ENCODE assay signal across 14 cellular contexts in genomic region chr10:126663880-126664279, GRCh38. TPM values are rescaled to one million over a fixed set of nuclear protein-coding genes. Genes with fewer than 3 reads are reported as not detected.
DNase-seq lines count a peak whose midpoint lies in the region; ATAC-seq lines count a peak whose summit lies in the region.
"Had no signal": no experiment of that assay in that cellular context is flagged by ENCODE, and none has a peak within 500 bp of the region (broad histone marks: within the 10 kb centered on the region; RNA-seq: fewer than 3 reads in every experiment).

No MANE protein-coding gene starts in this region.

- ATAC-seq in Right ventricle myocardium inferior, result peak; percentile 71
- ATAC-seq in activated CD8-positive, alpha-beta T cell treated with anti-CD3 and anti-CD28 coated beads, Interleukin-2, amount 10 ng/mL, durations not matched to agents 7 days and 5 days, result no peak
- no peak for ATAC-seq in GM18502 (IDR thresholded peaks at IDR 0.05; ENCODE audit: poor library complexity, unreplicated experiment)

- H3K9ac ChIP-seq in adipocyte (ENCODE audit: low read length), result peak overlapping the region; percentile 7

- no peaks in the 10 kb centered on the region for H3K36me3 Mint-ChIP-seq in stimulated activated naive CD8-positive, alpha-beta T cell treated with anti-CD3 and anti-CD28 coated beads, Interleukin-15, Interleukin-2, amounts not matched to agents 100 ng/mL and 50 ng/mL, for 24 hours (ENCODE audit: low read depth)
- no peaks in the 10 kb centered on the region for H3K36me3 Mint-ChIP-seq in activated CD8-positive, alpha-beta T cell treated with anti-CD3 and anti-CD28 coated beads, Interleukin-2, amount 10 ng/mL, durations not matched to agents 7 days and 5 days (ENCODE audit: low read depth)
- H3K36me3 Mint-ChIP-seq: type B pancreatic cell had no signal

- intact Hi-C loops in Right ventricle myocardium inferior (cut with DNase I), result no loop called here

- peaks cover 12% of the 10 kb centered on the region for H3K27me3 Mint-ChIP-seq in stimulated activated naive CD8-positive, alpha-beta T cell treated with anti-CD3 and anti-CD28 coated beads, Interleukin-15, Interleukin-2, amounts not matched to agents 100 ng/mL and 50 ng/mL, for 24 hours
- H3K27me3 Mint-ChIP-seq in activated CD8-positive, alpha-beta T cell treated with anti-CD3 and anti-CD28 coated beads, Interleukin-2, amount 10 ng/mL, durations not matched to agents 7 days and 5 days (ENCODE audit: low read depth), result no peaks in the 10 kb centered on the region
- H3K27me3 Mint-ChIP-seq: type B pancreatic cell had no signal

- no peaks in the 10 kb centered on the region for H3K9me3 ChIP-seq in adipocyte (ENCODE audit: control insufficient read depth, low read length)

- peak overlapping the region; percentile 47 for H3K27ac Mint-ChIP-seq in stimulated activated naive CD8-positive, alpha-beta T cell treated with anti-CD3 and anti-CD28 coated beads, Interleukin-15, Interleukin-2, amounts not matched to agents 100 ng/mL and 50 ng/mL, for 24 hours
- no peak overlapping the region for H3K27ac Mint-ChIP-seq in activated CD8-positive, alpha-beta T cell treated with anti-CD3 and anti-CD28 coated beads, Interleukin-2, amount 10 ng/mL, durations not matched to agents 7 days and 5 days
- H3K27ac Mint-ChIP-seq: type B pancreatic cell had no signal

- H3K36me3 ChIP-seq in adipocyte (ENCODE audit: control insufficient read depth, insufficient read depth, low read length, severe bottlenecking), result no peaks in the 10 kb centered on the region

- H3K4me1 Mint-ChIP-seq in stimulated activated naive CD8-positive, alpha-beta T cell treated with anti-CD3 and anti-CD28 coated beads, Interleukin-15, Interleukin-2, amounts not matched to agents 100 ng/mL and 50 ng/mL, for 24 hours (ENCODE audit: low read depth), result peaks cover 20% of the 10 kb centered on the region
- no peaks in the 10 kb centered on the region for H3K4me1 Mint-ChIP-seq in activated CD8-positive, alpha-beta T cell treated with anti-CD3 and anti-CD28 coated beads, Interleukin-2, amount 10 ng/mL, durations not matched to agents 7 days and 5 days (ENCODE audit: low read depth)

- DNase-seq in H4 (ENCODE audit: low spot score) (peak; percentile 81), adipocyte (ENCODE audit: low read depth) (no peak), Right ventricle myocardium inferior (ENCODE audit: missing footprints) (no peak), NCI-H2029 (lab: John Stamatoyannopoulos, UW) (no peak)
- DNase-seq in stimulated activated CD4-positive, alpha-beta T cell treated with anti-CD3 and anti-CD28 coated beads, Interleukin-2, amount 100 ng/mL, for 48 hours, result no peak
- DNase-seq in activated CD8-positive, alpha-beta T cell treated with anti-CD3 and anti-CD28 coated beads, Interleukin-2, amount 10 ng/mL, durations not matched to agents 7 days and 5 days, result no peak
- DNase-seq: DMS79 had no signal

- H3K27me3 ChIP-seq in adipocyte (replicated peaks; ENCODE audit: control insufficient read depth, insufficient read depth, low read length), result no peaks in the 10 kb centered on the region

- no peak overlapping the region for H3K4me3 Mint-ChIP-seq in stimulated activated naive CD8-positive, alpha-beta T cell treated with anti-CD3 and anti-CD28 coated beads, Interleukin-15, Interleukin-2, amounts not matched to agents 100 ng/mL and 50 ng/mL, for 24 hours
- H3K4me3 Mint-ChIP-seq in activated CD8-positive, alpha-beta T cell treated with anti-CD3 and anti-CD28 coated beads, Interleukin-2, amount 10 ng/mL, durations not matched to agents 7 days and 5 days, result no peak overlapping the region
- H3K4me3 Mint-ChIP-seq: type B pancreatic cell had no signal

- no peaks in the 10 kb centered on the region for H3K9me3 Mint-ChIP-seq in stimulated activated naive CD8-positive, alpha-beta T cell treated with anti-CD3 and anti-CD28 coated beads, Interleukin-15, Interleukin-2, amounts not matched to agents 100 ng/mL and 50 ng/mL, for 24 hours
- H3K9me3 Mint-ChIP-seq in activated CD8-positive, alpha-beta T cell treated with anti-CD3 and anti-CD28 coated beads, Interleukin-2, amount 10 ng/mL, durations not matched to agents 7 days and 5 days (ENCODE audit: insufficient read depth), result no peaks in the 10 kb centered on the region
- H3K9me3 Mint-ChIP-seq: type B pancreatic cell had no signal

- CTCF ChIA-PET in activated CD8-positive, alpha-beta T cell treated with anti-CD3 and anti-CD28 coated beads, Interleukin-2, amount 10 ng/mL, durations not matched to agents 7 days and 5 days (lab: Charles Lee), result no interaction called here

- peaks cover 33% of the 10 kb centered on the region for H3K4me1 ChIP-seq in adipocyte (ENCODE audit: control insufficient read depth, insufficient read depth, low read length)

- H3K4me3 ChIP-seq in adipocyte (ENCODE audit: low read length), result peak overlapping the region; percentile 43

- POLR2A ChIA-PET in activated CD8-positive, alpha-beta T cell treated with anti-CD3 and anti-CD28 coated beads, Interleukin-2, amount 10 ng/mL, durations not matched to agents 7 days and 5 days (lab: Charles Lee), result no interaction called here

RNA-seq across cellular contexts. Expression of gene C10orf90, which starts 6.6 kb away (rescaled TPM):
- total RNA-seq in H4 (2014; rRNA removed; shearing (Covaris generic)), result 0.19 and 1.7 TPM in 2 replicates
- not detected for total RNA-seq in Right ventricle myocardium inferior
- total RNA-seq in activated CD8-positive, alpha-beta T cell treated with anti-CD3 and anti-CD28 coated beads, Interleukin-2, amount 10 ng/mL, durations not matched to agents 7 days and 5 days, result not detected
- total RNA-seq: cerebellum, lung microvascular endothelial cell, OCI-LY7, pulmonary artery endothelial cell had no signal
